In genomic region chr14:39104078-39104801, GRCh38 we compare ENCODE assay signal across 8 cellular contexts. TPM values are rescaled to one million over a fixed set of nuclear protein-coding genes. Genes with fewer than 3 reads are reported as not detected.
DNase-seq lines count a peak whose midpoint lies in the region; ATAC-seq, FAIRE-seq and TF ChIP-seq lines count a peak whose summit lies in the region.
"Not testable (repeated sequence)": the region's sequence is repeated elsewhere in the genome, so short reads cannot be mapped to it uniquely, and the experiment has no call there.

No MANE protein-coding gene starts in this region.

- not testable (repeated sequence) for ATAC-seq in activated CD4-positive, alpha-beta T cell treated with anti-CD3 and anti-CD28 coated beads for 36 hours; K562; left lung; thoracic aorta (ENCODE audit: insufficient number of reproducible peaks, low FRiP score, low read depth)

- not testable (repeated sequence) for TF ChIP-seq POLR2A in K562 (conservative IDR thresholded peaks at IDR 0.05)

- TF ChIP-seq EP300 in K562 (IDR thresholded peaks at IDR 0.05; ENCODE audit: low read length) = not testable (repeated sequence)

- H3K27me3 Mint-ChIP-seq in CD8-positive, alpha-beta memory T cell; activated CD4-positive, alpha-beta T cell treated with anti-CD3 and anti-CD28 coated beads for 36 hours; osteocyte (ENCODE audit: unreplicated experiment): not testable (repeated sequence)

- H2AFZ ChIP-seq in K562 (ENCODE audit: low read depth, low read length) = 0 out of 2 replicates have a peak overlapping the region, but pooled peaks have one; percentile 85

- peaks cover 31% of the 10 kb centered on the region for H3K4me1 ChIP-seq in CD8-positive, alpha-beta memory T cell (ENCODE audit: insufficient read depth, low read length)
- not testable (repeated sequence) for H3K4me1 ChIP-seq in K562 (replicated peaks in 1 of 2; ENCODE audit: control insufficient read depth in 2 of 2, insufficient read depth in 2 of 2, low read length in 2 of 2); esophagus (ENCODE audit: control insufficient read depth in 2 of 2, insufficient read depth in 2 of 2, low read length in 1 of 2)
- peaks cover 13 to 42% of the 10 kb centered on the region in 2 donors for H3K4me1 ChIP-seq in left lung
- H3K4me1 ChIP-seq in thoracic aorta (ENCODE audit: control insufficient read depth in 1 of 2, low read depth in 2 of 2) = peaks cover 18 to 39% of the 10 kb centered on the region in 2 donors

- 71% methylated on average over 7 of the region's 17 CpGs for WGBS in K562 (ENCODE audit: insufficient coverage, low coverage, missing lambda C conversion rate)
- 79 to 87% methylated on average over 17 of the region's 17 CpGs for WGBS in esophagus, 2 donors

- not testable (repeated sequence) for FAIRE-seq in K562 (lab: Jason Lieb, UNC)

- peak overlapping the region; percentile 91 to 98 (median 95) for H3K4me3 Mint-ChIP-seq in CD8-positive, alpha-beta memory T cell
- peak overlapping the region; percentile 93 for H3K4me3 Mint-ChIP-seq in activated CD4-positive, alpha-beta T cell treated with anti-CD3 and anti-CD28 coated beads for 36 hours
- H3K4me3 Mint-ChIP-seq in osteocyte (ENCODE audit: unreplicated experiment) = peak overlapping the region; percentile 96

- POLR2A ChIA-PET in CD8-positive, alpha-beta memory T cell (lab: Charles Lee) = interaction anchor here (0.7 to 2.4 kb wide), 7 partner anchors 10 to 375 kb away, joined by 3 to 32 read pairs (median 8); partner anchors contain the start of genes FBXO33, GEMIN2, PNN and TRAPPC6B
- POLR2A ChIA-PET in activated CD4-positive, alpha-beta T cell treated with anti-CD3 and anti-CD28 coated beads for 36 hours (lab: Charles Lee) = interaction anchor here (0.6 to 2.5 kb wide), 3 partner anchors 10 to 328 kb away, joined by 3 to 14 read pairs (median 8); partner anchors contain the start of genes FBXO33 and GEMIN2
- POLR2A ChIA-PET in K562 (lab: Yijun Ruan, JAX) = interaction anchor here (0.9 to 2.3 kb wide), 3 partner anchors 20 to 305 kb away, joined by 3 to 11 read pairs (median 4); partner anchors contain the start of gene TRAPPC6B

- H3K27ac ChIP-seq in CD8-positive, alpha-beta memory T cell (ENCODE audit: low read depth, low read length) = peak overlapping the region; percentile 95
- H3K27ac ChIP-seq in K562 (ENCODE audit: extremely low read depth, low read depth, low read length) (peak overlapping the region; percentile 80; the same call in 1 of the 3 replicates), esophagus (ENCODE audit: low read depth in 2 of 2, low read length in 1 of 2) (peak overlapping the region in 1 of 2 donors; percentile 99), left lung (peak overlapping the region; percentile 95 to 96), thoracic aorta (peak overlapping the region; percentile 95 to 99)

- not testable (repeated sequence) for TF ChIP-seq RAD21 in K562 (CRISPR knock-in tag; conservative IDR thresholded peaks at IDR 0.05 in 1 of 2, IDR thresholded peaks at IDR 0.05 in 1 of 2)

- peaks cover 19% of the 10 kb centered on the region for H3K79me2 ChIP-seq in K562 (ENCODE audit: control insufficient read depth, insufficient read depth, low read length)

- CTCF ChIA-PET in CD8-positive, alpha-beta memory T cell (lab: Charles Lee) = interaction anchor here (1.6 kb wide), 1 partner anchor 322 kb away, joined by 3 read pairs; no protein-coding TSS in a partner anchor
- CTCF ChIA-PET in activated CD4-positive, alpha-beta T cell treated with anti-CD3 and anti-CD28 coated beads for 36 hours (lab: Charles Lee) = interaction anchor here (0.7 to 1.0 kb wide), 3 partner anchors 74 to 326 kb away, joined by 3 read pairs; no protein-coding TSS in a partner anchor
- CTCF ChIA-PET in K562 (lab: Yijun Ruan, JAX; ENCODE audit: low intra/inter-chr PET ratio) = interaction anchor here (0.6 kb wide), 1 partner anchor 92 kb away, joined by 3 read pairs; no protein-coding TSS in a partner anchor

- not testable (repeated sequence) for H3K27me3 ChIP-seq in CD8-positive, alpha-beta memory T cell (ENCODE audit: insufficient read depth, low read length, poor library complexity, severe bottlenecking); K562 (ENCODE audit: control insufficient read depth in 2 of 2, insufficient read depth in 2 of 2, low read length in 2 of 2); esophagus (ENCODE audit: control insufficient read depth in 1 of 2, insufficient read depth in 2 of 2, low read length in 2 of 2); left lung; thoracic aorta (replicated peaks; ENCODE audit: insufficient read depth)

- H3K9me1 ChIP-seq in K562 (ENCODE audit: control insufficient read depth, insufficient read depth, low read length) = not testable (repeated sequence)

- peaks cover 29 to 57% (median 54%) of the 10 kb centered on the region in 3 donors for H3K4me1 Mint-ChIP-seq in CD8-positive, alpha-beta memory T cell
- H3K4me1 Mint-ChIP-seq in activated CD4-positive, alpha-beta T cell treated with anti-CD3 and anti-CD28 coated beads for 36 hours = peaks cover 37% of the 10 kb centered on the region
- H3K4me1 Mint-ChIP-seq in osteocyte (ENCODE audit: unreplicated experiment) = peaks cover 39% of the 10 kb centered on the region

- TF ChIP-seq CTCF in LNCaP clone FGC (IDR thresholded peaks at IDR 0.05; ENCODE audit: control insufficient read depth, extremely low read depth, insufficient read depth); K562 (IDR thresholded peaks at IDR 0.05 in 2 of 3, conservative IDR thresholded peaks at IDR 0.05 in 1 of 3; ENCODE audit: insufficient read depth in 2 of 3, low read depth in 1 of 3, low read length in 3 of 3); left lung (IDR thresholded peaks at IDR 0.05); osteocyte (IDR thresholded peaks at IDR 0.05); thoracic aorta (IDR thresholded peaks at IDR 0.05): not testable (repeated sequence)

- not testable (repeated sequence) for BruUV-seq in K562 (replicated peaks; lab: Mats Ljungman, UMichigan)

- not testable (repeated sequence) for H3K36me3 ChIP-seq in CD8-positive, alpha-beta memory T cell (ENCODE audit: insufficient read depth, low read length); K562 (ENCODE audit: control insufficient read depth, insufficient read depth, low read length); esophagus (ENCODE audit: control insufficient read depth in 2 of 2, insufficient read depth in 2 of 2, low read length in 1 of 2); left lung; thoracic aorta

- H3K9me3 Mint-ChIP-seq in CD8-positive, alpha-beta memory T cell; activated CD4-positive, alpha-beta T cell treated with anti-CD3 and anti-CD28 coated beads for 36 hours (ENCODE audit: low read depth); osteocyte (ENCODE audit: unreplicated experiment): not testable (repeated sequence)

- intact Hi-C loops in activated CD4-positive, alpha-beta T cell treated with anti-CD3 and anti-CD28 coated beads for 36 hours (cut with DNase I, micrococcal nuclease) = loop anchor here in 1 of 2 experiments (5.0 to 10.0 kb wide), 2 partner anchors 161 to 328 kb away; partner anchors contain the start of gene FBXO33
- intact Hi-C loops in K562 (cut with micrococcal nuclease) = not testable (repeated sequence)
- intact Hi-C loops in left lung (cut with DNase I) = loop anchor here in 1 of 2 donors (10.0 kb wide), 1 partner anchor 261 kb away; no protein-coding TSS in a partner anchor

- not testable (repeated sequence) for DNase-seq in CD8-positive, alpha-beta memory T cell; LNCaP clone FGC (ENCODE audit: low read depth); activated CD4-positive, alpha-beta T cell treated with anti-CD3 and anti-CD28 coated beads for 36 hours; K562 (ENCODE audit: extremely low read depth in 1 of 4, low spot score in 3 of 4); left lung; osteocyte (ENCODE audit: extremely low spot score, unreplicated experiment); thoracic aorta (ENCODE audit: low spot score)

- in situ Hi-C loops in K562 (cut with MboI) = loop anchor here (10.0 kb wide), 1 partner anchor 321 kb away; no protein-coding TSS in a partner anchor

- H3K4me2 ChIP-seq in K562 (ENCODE audit: insufficient read depth, low read length) = peak overlapping the region; percentile 83

- peak overlapping the region; percentile 42 to 83; a peak in 2 of 4 replicates for H3K9ac ChIP-seq in K562 (ENCODE audit: insufficient read depth in 1 of 2, low read depth in 2 of 2, low read length in 2 of 2)

- H4K20me1 ChIP-seq in K562 (replicated peaks; ENCODE audit: control insufficient read depth, insufficient read depth, low read length) = not testable (repeated sequence)

- H3K36me3 Mint-ChIP-seq in CD8-positive, alpha-beta memory T cell = peaks cover 0 to 15% (median 0%) of the 10 kb centered on the region in 3 donors
- H3K36me3 Mint-ChIP-seq in activated CD4-positive, alpha-beta T cell treated with anti-CD3 and anti-CD28 coated beads for 36 hours (ENCODE audit: low read depth); osteocyte (ENCODE audit: unreplicated experiment): not testable (repeated sequence)

- not testable (repeated sequence) for H3K9me3 ChIP-seq in CD8-positive, alpha-beta memory T cell (ENCODE audit: low read length); K562 (replicated peaks; ENCODE audit: control insufficient read depth, insufficient read depth, low read depth, low read length); esophagus (ENCODE audit: control insufficient read depth in 2 of 2, insufficient read depth in 1 of 2, low read depth in 1 of 2, low read length in 1 of 2); left lung; thoracic aorta

- peak overlapping the region; percentile 96 for H3K4me3 ChIP-seq in CD8-positive, alpha-beta memory T cell (ENCODE audit: low read length)
- H3K4me3 ChIP-seq in LNCaP clone FGC (ENCODE audit: low read depth, low read length) (peak overlapping the region; percentile 74), K562 (peak overlapping the region; percentile 88), esophagus (ENCODE audit: low read depth in 1 of 2, low read length in 2 of 2) (peak overlapping the region; percentile 66 to 87), left lung (peak overlapping the region; percentile 73 to 89), thoracic aorta (peak overlapping the region; percentile 100)

- H3K27ac Mint-ChIP-seq in CD8-positive, alpha-beta memory T cell = peak overlapping the region; percentile 92 to 100 (median 96)
- peak overlapping the region; percentile 94 for H3K27ac Mint-ChIP-seq in activated CD4-positive, alpha-beta T cell treated with anti-CD3 and anti-CD28 coated beads for 36 hours
- peak overlapping the region; percentile 98 for H3K27ac Mint-ChIP-seq in osteocyte (ENCODE audit: unreplicated experiment)

RNA-seq across cellular contexts. Expression of gene SEC23A, which starts 1.2 kb away (rescaled TPM):
- total RNA-seq in CD8-positive, alpha-beta memory T cell = 10 to 100 TPM; 37.4 to 37.9 TPM
- 43.6 TPM for polyA plus RNA-seq in CD8-positive, alpha-beta memory T cell
- total RNA-seq in activated CD4-positive, alpha-beta T cell treated with anti-CD3 and anti-CD28 coated beads for 36 hours = 10 to 100 TPM; 49.6 to 72.8 TPM
- total RNA-seq in K562 (2011; cell fraction: chromatin; rRNA removed; ENCODE audit: low replicate concordance) = 69.9 and 111 TPM in 2 replicates
- 28.9 and 35.0 TPM in 2 replicates for total RNA-seq in K562 (2011; cell fraction: nucleolus; rRNA removed)
- 55.6 and 66.9 TPM in 2 replicates for total RNA-seq in K562 (2011; cell fraction: nucleoplasm; rRNA removed)
- 14.5 and 18.2 TPM in 2 replicates for total RNA-seq in K562 (2014; rRNA removed)
- 21.9 and 22.9 TPM in 2 replicates for total RNA-seq in K562 (2014; rRNA removed; fragmentation: Illumina TruSeq; extraction: Trizol)
- 21.6 and 27.6 TPM in 2 replicates for total RNA-seq in K562 (2015; rRNA removed; fragmentation: Illumina TruSeq; extraction: Trizol)
- 16.4 and 19.6 TPM in 2 replicates for total RNA-seq in K562 (2021)
- polyA plus RNA-seq in K562 (2011; rRNA removed) = 43.9 and 47.0 TPM in 2 replicates
- 14.3 and 30.4 TPM in 2 replicates for polyA plus RNA-seq in K562 (2011; cell fraction: cytosol; rRNA removed)
- polyA plus RNA-seq in K562 (2011; cell fraction: nucleus; rRNA removed) = 17.2 and 29.6 TPM in 2 replicates
- 15.5 and 16.1 TPM in 2 replicates for polyA plus RNA-seq in K562 (2012)
- polyA plus RNA-seq in K562 (2014; fragmentation: Illumina TruSeq; extraction: Trizol) = 12.8 and 14.1 TPM in 2 replicates
- 1 to 10 TPM; 5.5 to 6.4 TPM for polyA plus RNA-seq in K562 (2014; fragmentation: Nextera tagmentation; extraction: Ambion mirVana)
- 8.8 and 8.9 TPM in 2 replicates for polyA plus RNA-seq in K562 (2014; rRNA removed)
- polyA minus RNA-seq in K562 (2011; rRNA and poly(A)+ RNA removed) = 88.7 and 119 TPM in 2 replicates
- polyA minus RNA-seq in K562 (2011; cell fraction: cytosol; rRNA and poly(A)+ RNA removed) = 33.6 and 40.3 TPM in 2 replicates
- 22.8 and 62.6 TPM in 2 replicates for polyA minus RNA-seq in K562 (2011; cell fraction: nucleus; rRNA and poly(A)+ RNA removed)
- polyA plus RNA-seq in esophagus = 10 to 100 TPM in 1 of 2 donors, 1 to 10 TPM in 1; 5.9 to 12.2 TPM
- total RNA-seq in left lung = 10 to 100 TPM; 66.1 to 81.7 TPM
- total RNA-seq in osteocyte = 159 and 169 TPM in 2 replicates
- 100 to 1,000 TPM; 184 to 186 TPM for total RNA-seq in thoracic aorta

RNA-seq across cellular contexts. Expression of gene GEMIN2, which starts 9.9 kb away (rescaled TPM):
- total RNA-seq in CD8-positive, alpha-beta memory T cell = 10 to 100 TPM; 17.0 to 18.1 TPM
- polyA plus RNA-seq in CD8-positive, alpha-beta memory T cell = 10.1 TPM
- total RNA-seq in activated CD4-positive, alpha-beta T cell treated with anti-CD3 and anti-CD28 coated beads for 36 hours = 10 to 100 TPM; 23.8 to 27.6 TPM
- 17.5 and 21.8 TPM in 2 replicates for total RNA-seq in K562 (2011; cell fraction: chromatin; rRNA removed; ENCODE audit: low replicate concordance)
- 12.4 and 15.2 TPM in 2 replicates for total RNA-seq in K562 (2011; cell fraction: nucleolus; rRNA removed)
- total RNA-seq in K562 (2011; cell fraction: nucleoplasm; rRNA removed) = 23.8 and 24.3 TPM in 2 replicates
- total RNA-seq in K562 (2014; rRNA removed) (43.0 and 64.0 TPM in 2 replicates), K562 (2014; rRNA removed; fragmentation: Illumina TruSeq; extraction: Trizol) (31.3 and 35.3 TPM in 2 replicates), K562 (2015; rRNA removed; fragmentation: Illumina TruSeq; extraction: Trizol) (32.0 and 33.1 TPM in 2 replicates), K562 (2021) (23.0 and 28.2 TPM in 2 replicates), left lung (10 to 100 TPM in 1 of 2 donors, 1 to 10 TPM in 1; 7.3 to 10.4 TPM), osteocyte (13.2 and 14.9 TPM in 2 replicates), thoracic aorta (1 to 10 TPM; 7.6 to 9.5 TPM)
- polyA plus RNA-seq in K562 (2011; rRNA removed) (36.5 and 45.4 TPM in 2 replicates), K562 (2014; fragmentation: Illumina TruSeq; extraction: Trizol) (37.8 and 45.5 TPM in 2 replicates), K562 (2014; fragmentation: Nextera tagmentation; extraction: Ambion mirVana) (10 to 100 TPM; 54.5 to 60.8 TPM), K562 (2014; rRNA removed) (51.4 and 87.6 TPM in 2 replicates), esophagus (1 to 10 TPM; 6.2 to 8.9 TPM)
- polyA plus RNA-seq in K562 (2011; cell fraction: cytosol; rRNA removed) = 17.2 and 27.9 TPM in 2 replicates
- 12.1 and 16.3 TPM in 2 replicates for polyA plus RNA-seq in K562 (2011; cell fraction: nucleus; rRNA removed)
- 13.5 and 23.1 TPM in 2 replicates for polyA plus RNA-seq in K562 (2012)
- polyA minus RNA-seq in K562 (2011; rRNA and poly(A)+ RNA removed) = 24.7 and 33.0 TPM in 2 replicates
- polyA minus RNA-seq in K562 (2011; cell fraction: cytosol; rRNA and poly(A)+ RNA removed) = 5.7 and 10.6 TPM in 2 replicates
- 14.3 and 15.0 TPM in 2 replicates for polyA minus RNA-seq in K562 (2011; cell fraction: nucleus; rRNA and poly(A)+ RNA removed)
